In genomic region chr2:78263571-78263970, GRCh38 we compare ENCODE assay signal across 19 cellular contexts.
DNase-seq lines count a peak whose midpoint lies in the region; ATAC-seq and TF ChIP-seq lines count a peak whose summit lies in the region.
"Had no signal": no experiment of that assay in that cellular context is flagged by ENCODE, and none has a peak within 500 bp of the region (broad histone marks: within the 10 kb centered on the region; RNA-seq: fewer than 3 reads in every experiment).

No MANE protein-coding gene starts in this region.

- ATAC-seq in HG03342 (IDR thresholded peaks at IDR 0.05; ENCODE audit: unreplicated experiment) = no peak

- H3K4me2 ChIP-seq in smooth muscle cell = no peak overlapping the region

- peak overlapping the region; percentile 2 to 98 (median 88) for H3K27ac ChIP-seq in dorsolateral prefrontal cortex
- H3K27ac ChIP-seq in smooth muscle cell (ENCODE audit: low read depth) = no peak overlapping the region
- H3K27ac ChIP-seq: RWPE1 had no signal

- no peaks in the 10 kb centered on the region for H3K27me3 ChIP-seq in dorsolateral prefrontal cortex
- H3K27me3 ChIP-seq in smooth muscle cell (ENCODE audit: low read depth) = no peaks in the 10 kb centered on the region

- no peaks in the 10 kb centered on the region for H3K79me2 ChIP-seq in smooth muscle cell (ENCODE audit: low read depth)

- WGBS in smooth muscle cell (ENCODE audit: low lambda C conversion rate) = 67% methylated on average over 1 of the region's 1 CpG
- WGBS in lower leg skin, 2 donors = 29 to 56% methylated on average over 1 of the region's 1 CpG

- H3K4me1 ChIP-seq in smooth muscle cell (ENCODE audit: low read depth) = no peaks in the 10 kb centered on the region

- in situ Hi-C loops in SK-MEL-5 (cut with HindIII; ENCODE audit: low pct_unique_long_range_greater_than_20kb, low sequenced_read_pairs) (no loop called here), KBM-7 (cut with MboI; ENCODE audit: low pct_unique_long_range_greater_than_20kb, low sequenced_read_pairs) (no loop called here)

- no peaks in the 10 kb centered on the region for H3K9me3 ChIP-seq in smooth muscle cell (replicated peaks; ENCODE audit: low read depth)

- H3K36me3 ChIP-seq in smooth muscle cell (ENCODE audit: low read depth) = no peaks in the 10 kb centered on the region

- DNase-seq in SK-MEL-5 (ENCODE audit: low read depth, low spot score) (peak; percentile 86), dorsolateral prefrontal cortex (peak in 3 of 10 donors; percentile 19 to 76 (median 67)), inferior parietal cortex (ENCODE audit: extremely low spot score) (peak; percentile 73), retina (peak; percentile 27), KBM-7 (no peak), smooth muscle cell (lab: John Stamatoyannopoulos, UW; ENCODE audit: unreplicated experiment) (no peak), lower leg skin (ENCODE audit: low spot score in 2 of 2) (no peak)
- DNase-seq: CD4-positive, alpha-beta T cell; DMS79; GOT3; KG1; NCI-H1105 treated with DMSO at 0.1 percent for 48 hours; NCI-H1694 treated with DMSO at 0.1 percent for 48 hours; NCI-H2107; NCI-H510A; NCI-H748 treated with DMSO at 0.1 percent for 48 hours; SIG-M5 had no signal

- intact Hi-C loops in dorsolateral prefrontal cortex (cut with DNase I) = no loop called here
- intact Hi-C loops in lower leg skin (cut with DNase I; ENCODE audit: low total_unique reads) = no loop called here

- H3K4me3 ChIP-seq in dorsolateral prefrontal cortex = no peak overlapping the region
- H3K4me3 ChIP-seq in smooth muscle cell = no peak overlapping the region
- no peak overlapping the region for H3K4me3 ChIP-seq in lower leg skin (ENCODE audit: low read depth, poor library complexity, severe bottlenecking)

- H4K20me1 ChIP-seq in smooth muscle cell (ENCODE audit: low read depth) = no peaks in the 10 kb centered on the region

- TF ChIP-seq CTCF in dorsolateral prefrontal cortex (IDR thresholded peaks at IDR 0.05 in 54 of 56, conservative IDR thresholded peaks at IDR 0.05 in 2 of 56; ENCODE audit: low read depth in 1 of 56, partially characterized antibody in 56 of 56) (no peak), smooth muscle cell (IDR thresholded peaks at IDR 0.05; ENCODE audit: borderline replicate concordance, insufficient read depth, poor library complexity, severe bottlenecking) (no peak), lower leg skin (IDR thresholded peaks at IDR 0.05) (no peak)

- no peak overlapping the region for H2AFZ ChIP-seq in smooth muscle cell (ENCODE audit: low read depth)

- TF ChIP-seq POLR2A in lower leg skin (IDR thresholded peaks at IDR 0.05) = no peak

- H3K9ac ChIP-seq in smooth muscle cell (ENCODE audit: low read depth) = no peak overlapping the region

- no peaks in the 10 kb centered on the region for H3F3A ChIP-seq in smooth muscle cell (ENCODE audit: low read depth)

Comparison
In these comparisons a context has a peak if more than half of its experiments do, and no peak if none do; other contexts are left out.
1. DNase-seq: peak in SK-MEL-5 (single experiment), inferior parietal cortex (single experiment) and retina (single experiment); none in KBM-7 (single experiment), smooth muscle cell (single experiment) and lower leg skin (0 of 2).